Comparison of ENCODE assay signal across 21 cellular contexts in the genomic region with DNA sequence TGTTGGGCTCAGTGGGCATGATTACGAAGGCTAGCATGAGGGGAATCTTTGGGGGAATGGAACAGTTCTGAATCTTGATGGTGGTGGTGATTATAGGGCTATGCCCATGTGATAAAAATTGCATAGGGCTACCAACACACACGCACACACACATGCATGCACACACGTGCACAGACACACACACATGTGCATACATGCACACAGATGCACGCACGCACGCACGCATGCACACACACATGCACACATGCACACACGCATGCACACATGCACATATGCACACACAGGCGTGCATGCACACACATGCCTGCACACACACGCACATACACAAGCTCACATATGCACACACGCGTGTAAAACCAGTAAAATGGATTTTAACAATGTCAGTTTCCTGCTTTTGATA.
A peak's percentile ranks its signal among the peaks of the same experiment; 100 is the strongest.
DNase-seq lines count a peak whose midpoint lies in the region; ATAC-seq, FAIRE-seq and TF ChIP-seq lines count a peak whose summit lies in the region.
"Had no signal": no experiment of that assay in that cellular context is flagged by ENCODE, and none has a peak within 500 bp of the region (broad histone marks: within the 10 kb centered on the region; RNA-seq: fewer than 3 reads in every experiment).

No MANE protein-coding gene starts in this region.

- H3K9ac ChIP-seq in HepG2 (ENCODE audit: insufficient read depth, low read depth, low read length) (no peak overlapping the region), mesenchymal stem cell (ENCODE audit: low read length) (no peak overlapping the region), trophoblast cell (ENCODE audit: low read length) (no peak overlapping the region)
- H3K9ac ChIP-seq: BLaER1 treated with 17β-estradiol and CSF1 and Interleukin-3, amounts not matched to agents 10 nM and 100 nM had no signal

- H3K79me1 ChIP-seq in mesenchymal stem cell (replicated peaks; ENCODE audit: low read length, poor library complexity, severe bottlenecking) (no peaks in the 10 kb centered on the region), trophoblast cell (ENCODE audit: low read length) (no peaks in the 10 kb centered on the region)

- H3K4me1 ChIP-seq in HepG2 (ENCODE audit: insufficient read depth, low read length) (no peaks in the 10 kb centered on the region), right lobe of liver (no peaks in the 10 kb centered on the region), mesenchymal stem cell (ENCODE audit: control insufficient read depth, insufficient read depth, low read depth, low read length) (peaks cover 2% of the 10 kb centered on the region), trophoblast cell (ENCODE audit: control insufficient read depth in 1 of 2, insufficient read depth in 2 of 2, low read length in 2 of 2) (no peaks in the 10 kb centered on the region)
- H3K4me1 ChIP-seq: A549; BLaER1 treated with 17β-estradiol and CSF1 and Interleukin-3, amounts not matched to agents 10 nM and 100 nM; Caco-2 had no signal

- H4K91ac ChIP-seq in mesenchymal stem cell (ENCODE audit: low read length) = peak overlapping the region; percentile 73
- H4K91ac ChIP-seq in trophoblast cell (ENCODE audit: low read depth, low read length) = no peak overlapping the region

- ATAC-seq in HepG2 (no peak), right lobe of liver (no peak)
- ATAC-seq: A549; CD8-positive, alpha-beta T cell; GM12878 had no signal

- no peak overlapping the region for H3K4me3 ChIP-seq in HepG2 (replicated peaks in 1 of 3; ENCODE audit: insufficient read depth in 1 of 3, low read depth in 2 of 3, low read length in 3 of 3)
- H3K4me3 ChIP-seq in right lobe of liver = no peak overlapping the region
- peak overlapping the region in 1 of 2 experiments; percentile 18 for H3K4me3 ChIP-seq in mesenchymal stem cell (ENCODE audit: insufficient read depth in 1 of 2, low read depth in 1 of 2, low read length in 2 of 2)
- peak overlapping the region; percentile 56 for H3K4me3 ChIP-seq in trophoblast cell (ENCODE audit: low read depth, low read length)
- H3K4me3 ChIP-seq: A549; BLaER1 treated with 17β-estradiol and CSF1 and Interleukin-3, amounts not matched to agents 10 nM and 100 nM; GM12878 had no signal

- intact Hi-C loops in HepG2 (cut with micrococcal nuclease; ENCODE audit: unreplicated experiment) = no loop called here
- intact Hi-C loops in right lobe of liver (cut with DNase I) = no loop called here

- no TSS peak for BruUV-seq in HepG2 (replicated peaks; lab: Mats Ljungman, UMichigan)

- TF ChIP-seq CTCF in HepG2 (CRISPR knock-in tag; IDR thresholded peaks at IDR 0.05) (no peak), right lobe of liver (IDR thresholded peaks at IDR 0.05) (no peak)

- peak overlapping the region in 1 of 2 experiments; percentile 5 for H3K14ac ChIP-seq in mesenchymal stem cell (ENCODE audit: low read length in 2 of 2)
- H3K14ac ChIP-seq in trophoblast cell (ENCODE audit: low read length) = no peak overlapping the region

- no peaks in the 10 kb centered on the region for H4K20me1 ChIP-seq in HepG2 (ENCODE audit: insufficient read depth, low read length)
- H4K20me1 ChIP-seq: BLaER1 treated with 17β-estradiol and CSF1 and Interleukin-3, amounts not matched to agents 10 nM and 100 nM had no signal

- POLR2A ChIA-PET in HepG2 (lab: Yijun Ruan, JAX) = no interaction called here

- H3K18ac ChIP-seq in mesenchymal stem cell (ENCODE audit: low read depth in 1 of 2, low read length in 2 of 2) = no peak overlapping the region
- H3K18ac ChIP-seq in trophoblast cell (ENCODE audit: low read length) = no peak overlapping the region

- no peak for TF ChIP-seq POLR2A in HepG2 (IDR thresholded peaks at IDR 0.05; ENCODE audit: insufficient read depth in 1 of 2, low read depth in 2 of 2, low read length in 2 of 2)
- TF ChIP-seq POLR2A in right lobe of liver (IDR thresholded peaks at IDR 0.05) = no peak

- H2AK5ac ChIP-seq in mesenchymal stem cell (ENCODE audit: low read length, severe bottlenecking) (no peak overlapping the region), trophoblast cell (ENCODE audit: low read length) (no peak overlapping the region)

- H3K4ac ChIP-seq in mesenchymal stem cell (ENCODE audit: low read depth in 1 of 2, low read length in 2 of 2) (no peak overlapping the region), trophoblast cell (ENCODE audit: low read depth, low read length) (no peak overlapping the region)

- no peaks in the 10 kb centered on the region for H3K79me2 ChIP-seq in HepG2 (ENCODE audit: insufficient read depth, low read length)
- no peaks in the 10 kb centered on the region for H3K79me2 ChIP-seq in trophoblast cell (ENCODE audit: control insufficient read depth, insufficient read depth, low read length, poor library complexity)

- no peak for TF ChIP-seq RAD21 in HepG2 (CRISPR knock-in tag; IDR thresholded peaks at IDR 0.05)

- CTCF ChIA-PET in HepG2 (lab: Yijun Ruan, JAX; ENCODE audit: low intra/inter-chr PET ratio, low total read pairs) = no interaction called here

- H2BK120ac ChIP-seq in mesenchymal stem cell (ENCODE audit: low read depth, low read length) = no peak overlapping the region
- no peak overlapping the region for H2BK120ac ChIP-seq in trophoblast cell (ENCODE audit: insufficient read depth, low read length, poor library complexity)

- no peak for TF ChIP-seq EP300 in HepG2 (IDR thresholded peaks at IDR 0.05; ENCODE audit: low read depth in 2 of 2, low read length in 2 of 2)
- no peak for TF ChIP-seq EP300 in HepG2 (CRISPR knock-in tag; IDR thresholded peaks at IDR 0.05; ENCODE audit: borderline replicate concordance)

- H2BK12ac ChIP-seq in mesenchymal stem cell (ENCODE audit: low read length in 2 of 2) = no peak overlapping the region
- no peak overlapping the region for H2BK12ac ChIP-seq in trophoblast cell (ENCODE audit: low read length)

- WGBS in HepG2 (ENCODE audit: low lambda C conversion rate) = 24% methylated on average over 8 of the region's 12 CpGs
- WGBS in right lobe of liver (ENCODE audit: insufficient coverage, low coverage, low lambda C conversion rate, missing lambda C conversion rate) = 60% methylated on average over 10 of the region's 12 CpGs
- WGBS in mesenchymal stem cell = 75% methylated on average over 9 of the region's 12 CpGs
- WGBS in trophoblast cell (ENCODE audit: extremely low coverage, insufficient coverage, insufficient read length) = no CpG with 5 or more reads among the region's 12 CpGs

- no peak overlapping the region for H3K4me2 ChIP-seq in HepG2 (ENCODE audit: low read depth, low read length)
- no peak overlapping the region for H3K4me2 ChIP-seq in mesenchymal stem cell (ENCODE audit: low read length, poor library complexity, severe bottlenecking)
- H3K4me2 ChIP-seq in trophoblast cell (ENCODE audit: low read length) = no peak overlapping the region
- H3K4me2 ChIP-seq: A549; BLaER1 treated with 17β-estradiol and CSF1 and Interleukin-3, amounts not matched to agents 10 nM and 100 nM had no signal

- H4K8ac ChIP-seq in mesenchymal stem cell (ENCODE audit: low read length) = no peak overlapping the region
- no peak overlapping the region for H4K8ac ChIP-seq in trophoblast cell (ENCODE audit: low read depth, low read length)

- H3K9me3 ChIP-seq in HepG2 (ENCODE audit: low read length) = peaks cover 74% of the 10 kb centered on the region
- no peaks in the 10 kb centered on the region for H3K9me3 ChIP-seq in right lobe of liver
- H3K9me3 ChIP-seq in mesenchymal stem cell (ENCODE audit: control insufficient read depth, low read length) = peaks cover 11% of the 10 kb centered on the region
- peaks cover 25% of the 10 kb centered on the region for H3K9me3 ChIP-seq in trophoblast cell (ENCODE audit: insufficient read depth, low read depth, low read length)
- H3K9me3 ChIP-seq: A549; BLaER1 treated with 17β-estradiol and CSF1 and Interleukin-3, amounts not matched to agents 10 nM and 100 nM; Caco-2 had no signal

- DNase-seq in HepG2 (ENCODE audit: low spot score) (no peak), right lobe of liver (no peak), mesenchymal stem cell (no peak), trophoblast cell (no peak), EL (no peak), NCI-H2029 treated with DMSO at 0.1 percent for 48 hours (lab: John Stamatoyannopoulos, UW) (no peak)
- DNase-seq: AML-193; Caco-2; Calu3; CD4-positive, alpha-beta T cell; CD8-positive, alpha-beta T cell; DMS79 treated with DMSO at 0.1 percent for 48 hours; GDM1 had no signal

- in situ Hi-C loops in HepG2 (cut with HindIII; ENCODE audit: extremely low pct_ligation_motif_present, low pct_unique_long_range_greater_than_20kb) = no loop called here

- H2BK5ac ChIP-seq in mesenchymal stem cell (ENCODE audit: low read depth, low read length, poor library complexity, severe bottlenecking) (no peak overlapping the region), trophoblast cell (ENCODE audit: low read depth, low read length, poor library complexity) (no peak overlapping the region)

- H2BK15ac ChIP-seq in mesenchymal stem cell (ENCODE audit: low read depth, poor library complexity, severe bottlenecking) = no peak overlapping the region

- FAIRE-seq in HepG2 (lab: Jason Lieb, UNC) = no peak
- FAIRE-seq: A549, D721Med, GM12878, GM12892, GM18507 had no signal

- no peak overlapping the region for H3K23ac ChIP-seq in mesenchymal stem cell (ENCODE audit: low read length in 2 of 2)
- no peak overlapping the region for H3K23ac ChIP-seq in trophoblast cell (ENCODE audit: low read length)

- H4K12ac ChIP-seq in trophoblast cell (ENCODE audit: low read depth, low read length) = no peak overlapping the region

- no peak overlapping the region for H3K27ac ChIP-seq in HepG2 (ENCODE audit: extremely low read length, insufficient read depth, low read length)
- H3K27ac ChIP-seq in right lobe of liver = no peak overlapping the region
- no peak overlapping the region for H3K27ac ChIP-seq in mesenchymal stem cell (ENCODE audit: low read length, poor library complexity, severe bottlenecking)
- H3K27ac ChIP-seq in trophoblast cell (ENCODE audit: low read depth, low read length) = no peak overlapping the region
- H3K27ac ChIP-seq: 22Rv1; A549; BLaER1 treated with 17β-estradiol and CSF1 and Interleukin-3, amounts not matched to agents 10 nM and 100 nM; C4-2B had no signal

- H3K36me3 ChIP-seq in HepG2 (replicated peaks in 1 of 2; ENCODE audit: control insufficient read depth in 1 of 2, insufficient read depth in 2 of 2, low read length in 2 of 2) = no peaks in the 10 kb centered on the region
- H3K36me3 ChIP-seq in right lobe of liver = no peaks in the 10 kb centered on the region
- H3K36me3 ChIP-seq in mesenchymal stem cell (ENCODE audit: control insufficient read depth in 1 of 2, insufficient read depth in 2 of 2, low read depth in 1 of 2, low read length in 2 of 2) = no peaks in the 10 kb centered on the region
- no peaks in the 10 kb centered on the region for H3K36me3 ChIP-seq in trophoblast cell (ENCODE audit: control insufficient read depth in 1 of 2, insufficient read depth in 2 of 2, low read length in 2 of 2)
- H3K36me3 ChIP-seq: BLaER1 treated with 17β-estradiol and CSF1 and Interleukin-3, amounts not matched to agents 10 nM and 100 nM had no signal

- H2AFZ ChIP-seq in HepG2 (ENCODE audit: low read length) (no peak overlapping the region), mesenchymal stem cell (ENCODE audit: low read depth, low read length) (no peak overlapping the region), trophoblast cell (ENCODE audit: insufficient read depth, low read length, poor library complexity) (no peak overlapping the region)

- H3K27me3 ChIP-seq in HepG2 (ENCODE audit: control insufficient read depth in 1 of 2, insufficient read depth in 2 of 2, low read length in 2 of 2) (no peaks in the 10 kb centered on the region), right lobe of liver (no peaks in the 10 kb centered on the region), mesenchymal stem cell (ENCODE audit: control insufficient read depth in 1 of 2, insufficient read depth in 1 of 2, low read length in 2 of 2) (no peaks in the 10 kb centered on the region), trophoblast cell (ENCODE audit: insufficient read depth, low read length) (no peaks in the 10 kb centered on the region)
- H3K27me3 ChIP-seq: BLaER1 treated with 17β-estradiol and CSF1 and Interleukin-3, amounts not matched to agents 10 nM and 100 nM had no signal
